21 cellular contexts compared by ENCODE assay signal in genomic region chr11:3932698-3933097, GRCh38.
"Had no signal": no experiment of that assay in that cellular context is flagged by ENCODE, and none has a peak within 500 bp of the region (broad histone marks: within the 10 kb centered on the region; RNA-seq: fewer than 3 reads in every experiment).

No MANE protein-coding gene starts in this region.

- ATAC-seq: effector memory CD8-positive, alpha-beta T cell; stimulated activated effector memory CD8-positive, alpha-beta T cell treated with anti-CD3 and anti-CD28 coated beads, Interleukin-12 subunit alpha, Interleukin-12 subunit beta, amount 100 ng/mL, for 72 hours had no signal

- H3K9me3 Mint-ChIP-seq: effector memory CD8-positive, alpha-beta T cell; memory B cell; stimulated activated effector memory CD8-positive, alpha-beta T cell treated with anti-CD3 and anti-CD28 coated beads, Interleukin-12 subunit alpha, Interleukin-12 subunit beta, amount 100 ng/mL, for 72 hours had no signal

- H3K36me3 ChIP-seq: right atrium auricular region, sigmoid colon, stomach, thyroid gland, vagina had no signal

- H3K4me3 ChIP-seq: esophagus squamous epithelium, lung, right atrium auricular region, sigmoid colon, stomach, thyroid gland, vagina had no signal

- H3K4me3 Mint-ChIP-seq: effector memory CD8-positive, alpha-beta T cell; memory B cell; stimulated activated effector memory CD8-positive, alpha-beta T cell treated with anti-CD3 and anti-CD28 coated beads, Interleukin-12 subunit alpha, Interleukin-12 subunit beta, amount 100 ng/mL, for 72 hours had no signal

- H3K27me3 ChIP-seq: esophagus squamous epithelium, right atrium auricular region, sigmoid colon, stomach, thyroid gland, vagina had no signal

- H3K27ac Mint-ChIP-seq: memory B cell, progenitor cell of endocrine pancreas had no signal

- DNase-seq: cortex of kidney; effector memory CD8-positive, alpha-beta T cell; erythroblast; esophagus squamous epithelium; foreskin melanocyte; head of caudate nucleus; kidney; sigmoid colon; stimulated activated CD4-positive, alpha-beta T cell treated with anti-CD3 and anti-CD28 coated beads, Interleukin-2, amount 100 ng/mL, for 24 hours; stimulated activated CD4-positive, alpha-beta T cell treated with anti-CD3 and anti-CD28 coated beads, Interleukin-4, amount 100 ng/mL, for 24 hours; stimulated activated naive CD4-positive, alpha-beta T cell treated with Interleukin-2 at 50 U/mL for 16 hours; stomach; thyroid gland; trophoblast cell had no signal

- H3K27ac ChIP-seq: esophagus squamous epithelium, parathyroid adenoma, right atrium auricular region, sigmoid colon, stomach, thyroid gland, vagina had no signal

- H3K27me3 Mint-ChIP-seq: effector memory CD8-positive, alpha-beta T cell; memory B cell; progenitor cell of endocrine pancreas had no signal

- H3K36me3 Mint-ChIP-seq: stimulated activated effector memory CD8-positive, alpha-beta T cell treated with anti-CD3 and anti-CD28 coated beads, Interleukin-12 subunit alpha, Interleukin-12 subunit beta, amount 100 ng/mL, for 72 hours had no signal

- H3K9me3 ChIP-seq: esophagus squamous epithelium, right atrium auricular region, sigmoid colon, stomach, thyroid gland, vagina had no signal
